ENCODE assay signal across 8 cellular contexts in the genomic region with DNA sequence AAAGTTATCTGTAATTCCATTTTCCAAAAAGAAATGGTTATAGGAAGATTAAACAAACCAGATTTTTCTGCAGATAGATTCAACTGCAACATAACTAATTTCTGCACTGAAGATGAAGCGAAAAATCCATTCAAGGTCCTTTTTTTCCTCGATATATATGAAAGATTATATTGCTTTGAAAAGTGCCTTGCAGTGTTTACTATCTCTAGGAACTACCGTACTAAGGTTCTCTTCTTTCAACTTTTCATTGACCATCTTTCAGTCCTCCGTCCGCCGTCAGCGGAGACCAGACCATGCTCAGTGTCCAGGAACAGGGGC. TPM values are rescaled to one million over a fixed set of nuclear protein-coding genes. Genes with fewer than 3 reads are reported as not detected.
DNase-seq lines count a peak whose midpoint lies in the region; ATAC-seq and TF ChIP-seq lines count a peak whose summit lies in the region.

No MANE protein-coding gene starts in this region.

- no peaks in the 10 kb centered on the region for H3K36me3 ChIP-seq in MM.1S (replicated peaks; ENCODE audit: insufficient read depth, low read length)
- peaks cover 3% of the 10 kb centered on the region for H3K36me3 ChIP-seq in effector memory CD4-positive, alpha-beta T cell (ENCODE audit: control insufficient read depth, insufficient read depth, low read length)
- H3K36me3 ChIP-seq in neural cell (ENCODE audit: insufficient read depth, low read length): no peaks in the 10 kb centered on the region

- peak overlapping the region; percentile 43 for H2AFZ ChIP-seq in MM.1S (ENCODE audit: low read length)
- no peak overlapping the region for H2AFZ ChIP-seq in neural cell (ENCODE audit: low read depth, low read length)

- H3K4me3 ChIP-seq in MM.1S (ENCODE audit: low read length) (peak overlapping the region; percentile 76), neural cell (ENCODE audit: low read length) (peak overlapping the region; percentile 81)
- peak overlapping the region; percentile 87 for H3K4me3 ChIP-seq in effector memory CD4-positive, alpha-beta T cell (ENCODE audit: insufficient read depth, low read depth, low read length, poor library complexity, severe bottlenecking)

- peak overlapping the region; percentile 85 for H3K4me2 ChIP-seq in MM.1S (ENCODE audit: low read depth, low read length)
- H3K4me2 ChIP-seq in neural cell (ENCODE audit: low read length): peak overlapping the region; percentile 91

- H3K4me1 ChIP-seq in MM.1S (ENCODE audit: low read length): 0 out of 2 replicates have a peak, but pooled peaks cover 3% of the 10 kb centered on the region
- H3K4me1 ChIP-seq in effector memory CD4-positive, alpha-beta T cell (ENCODE audit: control insufficient read depth, insufficient read depth, low read length, poor library complexity, severe bottlenecking): peaks cover 2% of the 10 kb centered on the region

- TF ChIP-seq CTCF in C4-2B (conservative IDR thresholded peaks at IDR 0.05) (no peak), MM.1S (IDR thresholded peaks at IDR 0.05; ENCODE audit: low read length) (no peak), neural cell (IDR thresholded peaks at IDR 0.05; ENCODE audit: poor library complexity, severe bottlenecking) (no peak)

- H3K27ac ChIP-seq in C4-2B: peak overlapping the region; percentile 79
- H3K27ac ChIP-seq in MM.1S (ENCODE audit: low read length): peak overlapping the region; percentile 36; the same call in 1 of the 2 replicates
- H3K27ac ChIP-seq in effector memory CD4-positive, alpha-beta T cell (ENCODE audit: insufficient read depth, low read length, poor library complexity, severe bottlenecking): peak overlapping the region; percentile 30
- H3K27ac ChIP-seq in neural cell (ENCODE audit: low read length): peak overlapping the region; percentile 66

- no peaks in the 10 kb centered on the region for H3K27me3 ChIP-seq in MM.1S (replicated peaks; ENCODE audit: insufficient read depth, low read length)
- H3K27me3 ChIP-seq in effector memory CD4-positive, alpha-beta T cell (replicated peaks; ENCODE audit: control insufficient read depth, insufficient read depth, low read length, poor library complexity, severe bottlenecking): peaks cover 2% of the 10 kb centered on the region
- peaks cover 21% of the 10 kb centered on the region for H3K27me3 ChIP-seq in neural cell (ENCODE audit: insufficient read depth, low read depth, low read length)

- ATAC-seq in GM21529 (IDR thresholded peaks at IDR 0.05; ENCODE audit: unreplicated experiment) (no peak), HG02981 (IDR thresholded peaks at IDR 0.05; ENCODE audit: unreplicated experiment) (no peak)

- peaks cover 6% of the 10 kb centered on the region; the same call in 1 of the 2 replicates for H3F3A ChIP-seq in MM.1S (ENCODE audit: insufficient read depth, low read length)
- H3F3A ChIP-seq in neural cell (ENCODE audit: insufficient read depth, low read length, poor library complexity, severe bottlenecking): no peaks in the 10 kb centered on the region

- TF ChIP-seq EP300 in neural cell (conservative IDR thresholded peaks at IDR 0.05; ENCODE audit: poor library complexity, severe bottlenecking): no peak

- H4K20me1 ChIP-seq in MM.1S (ENCODE audit: insufficient read depth, low read length): no peaks in the 10 kb centered on the region
- no peaks in the 10 kb centered on the region for H4K20me1 ChIP-seq in neural cell (ENCODE audit: insufficient read depth)

- no peaks in the 10 kb centered on the region for H3K9me3 ChIP-seq in MM.1S (replicated peaks; ENCODE audit: insufficient read depth, low read length)
- H3K9me3 ChIP-seq in effector memory CD4-positive, alpha-beta T cell (ENCODE audit: control insufficient read depth, low read length): no peaks in the 10 kb centered on the region
- no peaks in the 10 kb centered on the region for H3K9me3 ChIP-seq in neural cell (ENCODE audit: low read length)

- TF ChIP-seq RAD21 in neural cell (conservative IDR thresholded peaks at IDR 0.05): no peak

- DNase-seq in MM.1S (no peak), T1000 (lab: John Stamatoyannopoulos, UW) (no peak), NCI-H2081 (lab: John Stamatoyannopoulos, UW) (no peak)
- DNase-seq in effector memory CD4-positive, alpha-beta T cell: no peak

- H3K9ac ChIP-seq in MM.1S (ENCODE audit: low read length) (peak overlapping the region; percentile 62; the same call in 1 of the 2 replicates), neural cell (ENCODE audit: low read length) (peak overlapping the region; percentile 71)

- no peaks in the 10 kb centered on the region for H3K9me2 ChIP-seq in MM.1S (replicated peaks; ENCODE audit: insufficient read depth, low read length)
- H3K9me2 ChIP-seq in neural cell (ENCODE audit: insufficient read depth, low read length): no peaks in the 10 kb centered on the region

- peaks cover 32% of the 10 kb centered on the region for H3K79me2 ChIP-seq in MM.1S (ENCODE audit: low read length)
- H3K79me2 ChIP-seq in neural cell (replicated peaks; ENCODE audit: insufficient read depth, low read length): peaks cover 21% of the 10 kb centered on the region

TF ChIP-seq in neural cell, 6 proteins besides CTCF, POLR2A, EP300 and RAD21:
- TF ChIP-seq MXI1 (conservative IDR thresholded peaks at IDR 0.05; ENCODE audit: poor library complexity, severe bottlenecking) (no peak), SMC3 (conservative IDR thresholded peaks at IDR 0.05; ENCODE audit: poor library complexity) (no peak), TAF1 (IDR thresholded peaks at IDR 0.05; ENCODE audit: low read depth) (no peak), POLR2AphosphoS5 (IDR thresholded peaks at IDR 0.05) (no peak), EZH2 (IDR thresholded peaks at IDR 0.05; ENCODE audit: borderline replicate concordance, insufficient read depth, low read length, poor library complexity, severe bottlenecking) (no peak)
- TF ChIP-seq, protein P1, sequence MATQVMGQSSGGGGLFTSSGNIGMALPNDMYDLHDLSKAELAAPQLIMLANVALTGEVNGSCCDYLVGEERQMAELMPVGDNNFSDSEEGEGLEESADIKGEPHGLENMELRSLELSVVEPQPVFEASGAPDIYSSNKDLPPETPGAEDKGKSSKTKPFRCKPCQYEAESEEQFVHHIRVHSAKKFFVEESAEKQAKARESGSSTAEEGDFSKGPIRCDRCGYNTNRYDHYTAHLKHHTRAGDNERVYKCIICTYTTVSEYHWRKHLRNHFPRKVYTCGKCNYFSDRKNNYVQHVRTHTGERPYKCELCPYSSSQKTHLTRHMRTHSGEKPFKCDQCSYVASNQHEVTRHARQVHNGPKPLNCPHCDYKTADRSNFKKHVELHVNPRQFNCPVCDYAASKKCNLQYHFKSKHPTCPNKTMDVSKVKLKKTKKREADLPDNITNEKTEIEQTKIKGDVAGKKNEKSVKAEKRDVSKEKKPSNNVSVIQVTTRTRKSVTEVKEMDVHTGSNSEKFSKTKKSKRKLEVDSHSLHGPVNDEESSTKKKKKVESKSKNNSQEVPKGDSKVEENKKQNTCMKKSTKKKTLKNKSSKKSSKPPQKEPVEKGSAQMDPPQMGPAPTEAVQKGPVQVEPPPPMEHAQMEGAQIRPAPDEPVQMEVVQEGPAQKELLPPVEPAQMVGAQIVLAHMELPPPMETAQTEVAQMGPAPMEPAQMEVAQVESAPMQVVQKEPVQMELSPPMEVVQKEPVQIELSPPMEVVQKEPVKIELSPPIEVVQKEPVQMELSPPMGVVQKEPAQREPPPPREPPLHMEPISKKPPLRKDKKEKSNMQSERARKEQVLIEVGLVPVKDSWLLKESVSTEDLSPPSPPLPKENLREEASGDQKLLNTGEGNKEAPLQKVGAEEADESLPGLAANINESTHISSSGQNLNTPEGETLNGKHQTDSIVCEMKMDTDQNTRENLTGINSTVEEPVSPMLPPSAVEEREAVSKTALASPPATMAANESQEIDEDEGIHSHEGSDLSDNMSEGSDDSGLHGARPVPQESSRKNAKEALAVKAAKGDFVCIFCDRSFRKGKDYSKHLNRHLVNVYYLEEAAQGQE (IDR thresholded peaks at IDR 0.05; ENCODE audit: borderline replicate concordance): no peak

RNA-seq across cellular contexts. Expression of a gene that starts 0.5 kb away (rescaled TPM):
- 29.4 and 31.7 TPM in 2 replicates for polyA plus RNA-seq in neural cell
- 68.4 and 76.3 TPM in 2 replicates for polyA minus RNA-seq in neural cell
